ENCODE assay signal across 1 cellular context in the genomic region with DNA sequence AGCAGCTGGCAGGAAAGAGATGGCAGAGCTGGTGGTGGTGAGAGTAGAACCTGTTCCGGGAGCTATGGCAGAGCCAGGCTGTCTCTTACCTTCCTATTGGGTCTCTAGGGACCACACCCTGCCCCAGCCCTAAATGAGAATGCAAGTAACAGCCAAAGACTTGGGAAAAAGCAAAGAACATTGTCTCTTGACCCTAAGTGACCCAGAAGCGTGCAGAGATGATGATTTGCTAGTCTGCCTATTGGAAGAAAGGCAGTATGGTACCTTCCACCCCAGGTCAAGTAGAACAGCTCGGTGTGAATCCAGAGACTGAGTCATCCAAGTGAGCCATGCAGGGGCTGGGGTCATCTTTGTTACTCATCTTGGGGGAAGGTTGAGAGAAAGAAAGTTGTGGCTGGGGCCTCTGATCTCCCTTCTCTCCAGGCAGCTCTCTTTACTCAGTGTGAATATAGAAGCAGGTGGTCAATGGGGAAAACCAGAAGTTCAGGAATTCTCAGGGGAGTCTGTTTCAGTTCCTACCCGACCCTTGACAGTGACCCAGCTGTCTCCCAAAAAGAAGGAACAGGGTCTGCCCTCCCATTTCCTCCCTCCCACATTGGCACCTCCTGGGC.
TF ChIP-seq lines count a peak whose summit lies in the region.

No MANE protein-coding gene starts in this region.

TF ChIP-seq in K562, 482 proteins besides CTCF, POLR2A, EP300 and RAD21:
- TF ChIP-seq, protein P1, sequence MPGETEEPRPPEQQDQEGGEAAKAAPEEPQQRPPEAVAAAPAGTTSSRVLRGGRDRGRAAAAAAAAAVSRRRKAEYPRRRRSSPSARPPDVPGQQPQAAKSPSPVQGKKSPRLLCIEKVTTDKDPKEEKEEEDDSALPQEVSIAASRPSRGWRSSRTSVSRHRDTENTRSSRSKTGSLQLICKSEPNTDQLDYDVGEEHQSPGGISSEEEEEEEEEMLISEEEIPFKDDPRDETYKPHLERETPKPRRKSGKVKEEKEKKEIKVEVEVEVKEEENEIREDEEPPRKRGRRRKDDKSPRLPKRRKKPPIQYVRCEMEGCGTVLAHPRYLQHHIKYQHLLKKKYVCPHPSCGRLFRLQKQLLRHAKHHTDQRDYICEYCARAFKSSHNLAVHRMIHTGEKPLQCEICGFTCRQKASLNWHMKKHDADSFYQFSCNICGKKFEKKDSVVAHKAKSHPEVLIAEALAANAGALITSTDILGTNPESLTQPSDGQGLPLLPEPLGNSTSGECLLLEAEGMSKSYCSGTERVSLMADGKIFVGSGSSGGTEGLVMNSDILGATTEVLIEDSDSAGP (CRISPR knock-in tag; IDR thresholded peaks at IDR 0.05), result no peak
- TF ChIP-seq, protein P2, sequence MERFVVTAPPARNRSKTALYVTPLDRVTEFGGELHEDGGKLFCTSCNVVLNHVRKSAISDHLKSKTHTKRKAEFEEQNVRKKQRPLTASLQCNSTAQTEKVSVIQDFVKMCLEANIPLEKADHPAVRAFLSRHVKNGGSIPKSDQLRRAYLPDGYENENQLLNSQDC (CRISPR knock-in tag; IDR thresholded peaks at IDR 0.05), result no peak
- TF ChIP-seq HNRNPUL1 (IDR thresholded peaks at IDR 0.05; ENCODE audit: low read length) (no peak), ATF3 (IDR thresholded peaks at IDR 0.05) (peak; percentile 73), ATF3 (CRISPR knock-in tag; conservative IDR thresholded peaks at IDR 0.05) (no peak), ZNF217 (CRISPR knock-in tag; IDR thresholded peaks at IDR 0.05) (no peak), GTF2B (IDR thresholded peaks at IDR 0.05; ENCODE audit: extremely low read depth, insufficient read length) (no peak), E2F6 (IDR thresholded peaks at IDR 0.05; ENCODE audit: borderline replicate concordance in 1 of 2, extremely low read depth in 1 of 2, insufficient read depth in 1 of 2, insufficient read length in 1 of 2, low read depth in 1 of 2, low read length in 1 of 2, poor library complexity in 1 of 2, severe bottlenecking in 1 of 2) (no peak), ETV1 (tag; conservative IDR thresholded peaks at IDR 0.05; ENCODE audit: low read depth) (no peak), NR2C1 (IDR thresholded peaks at IDR 0.05) (no peak), NR2C1 (tag; IDR thresholded peaks at IDR 0.05) (no peak), ZNF354B (CRISPR knock-in tag; IDR thresholded peaks at IDR 0.05) (no peak), ZNF232 (CRISPR knock-in tag; IDR thresholded peaks at IDR 0.05) (no peak), ZNF444 (CRISPR knock-in tag; IDR thresholded peaks at IDR 0.05) (no peak), IFI16 (CRISPR knock-in tag; IDR thresholded peaks at IDR 0.05) (no peak), JUND (IDR thresholded peaks at IDR 0.05; ENCODE audit: borderline replicate concordance, low read depth, low read length) (no peak), JUND (tag; IDR thresholded peaks at IDR 0.05; ENCODE audit: borderline replicate concordance, low read depth, low read length) (0 out of 3 replicates have a peak, but pooled peaks have one; percentile 12), ZNF764 (CRISPR knock-in tag; IDR thresholded peaks at IDR 0.05; ENCODE audit: low read depth) (no peak), MEF2D (tag; conservative IDR thresholded peaks at IDR 0.05; ENCODE audit: low read depth) (no peak), ZFPM2 (CRISPR knock-in tag; IDR thresholded peaks at IDR 0.05) (no peak), KDM1A (IDR thresholded peaks at IDR 0.05) (0 out of 4 replicates have a peak, but pooled peaks of 1 of the 2 experiments have one; percentile 30), FOSL1 (tag; conservative IDR thresholded peaks at IDR 0.05) (peak; percentile 54), YY1 (IDR thresholded peaks at IDR 0.05; ENCODE audit: borderline replicate concordance in 1 of 3, control insufficient read depth in 1 of 3, extremely low read depth in 1 of 3, insufficient read depth in 3 of 3, insufficient read length in 1 of 3, insufficient replicate concordance in 2 of 3, low read depth in 1 of 3, low read length in 2 of 3) (no peak), RBBP5 (IDR thresholded peaks at IDR 0.05; ENCODE audit: borderline replicate concordance, insufficient read depth, low read length, poor library complexity, severe bottlenecking) (no peak), BRF1 (IDR thresholded peaks at IDR 0.05; ENCODE audit: borderline replicate concordance, extremely low read depth, insufficient read length) (no peak), RHOXF2B (CRISPR knock-in tag; conservative IDR thresholded peaks at IDR 0.05) (no peak), CBFA2T3 (IDR thresholded peaks at IDR 0.05) (no peak)
- TF ChIP-seq, protein P3, sequence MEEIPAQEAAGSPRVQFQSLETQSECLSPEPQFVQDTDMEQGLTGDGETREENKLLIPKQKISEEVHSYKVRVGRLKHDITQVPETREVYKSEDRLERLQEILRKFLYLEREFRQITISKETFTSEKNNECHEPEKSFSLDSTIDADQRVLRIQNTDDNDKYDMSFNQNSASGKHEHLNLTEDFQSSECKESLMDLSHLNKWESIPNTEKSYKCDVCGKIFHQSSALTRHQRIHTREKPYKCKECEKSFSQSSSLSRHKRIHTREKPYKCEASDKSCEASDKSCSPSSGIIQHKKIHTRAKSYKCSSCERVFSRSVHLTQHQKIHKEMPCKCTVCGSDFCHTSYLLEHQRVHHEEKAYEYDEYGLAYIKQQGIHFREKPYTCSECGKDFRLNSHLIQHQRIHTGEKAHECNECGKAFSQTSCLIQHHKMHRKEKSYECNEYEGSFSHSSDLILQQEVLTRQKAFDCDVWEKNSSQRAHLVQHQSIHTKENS (CRISPR knock-in tag; IDR thresholded peaks at IDR 0.05), result no peak
- TF ChIP-seq, protein P4, sequence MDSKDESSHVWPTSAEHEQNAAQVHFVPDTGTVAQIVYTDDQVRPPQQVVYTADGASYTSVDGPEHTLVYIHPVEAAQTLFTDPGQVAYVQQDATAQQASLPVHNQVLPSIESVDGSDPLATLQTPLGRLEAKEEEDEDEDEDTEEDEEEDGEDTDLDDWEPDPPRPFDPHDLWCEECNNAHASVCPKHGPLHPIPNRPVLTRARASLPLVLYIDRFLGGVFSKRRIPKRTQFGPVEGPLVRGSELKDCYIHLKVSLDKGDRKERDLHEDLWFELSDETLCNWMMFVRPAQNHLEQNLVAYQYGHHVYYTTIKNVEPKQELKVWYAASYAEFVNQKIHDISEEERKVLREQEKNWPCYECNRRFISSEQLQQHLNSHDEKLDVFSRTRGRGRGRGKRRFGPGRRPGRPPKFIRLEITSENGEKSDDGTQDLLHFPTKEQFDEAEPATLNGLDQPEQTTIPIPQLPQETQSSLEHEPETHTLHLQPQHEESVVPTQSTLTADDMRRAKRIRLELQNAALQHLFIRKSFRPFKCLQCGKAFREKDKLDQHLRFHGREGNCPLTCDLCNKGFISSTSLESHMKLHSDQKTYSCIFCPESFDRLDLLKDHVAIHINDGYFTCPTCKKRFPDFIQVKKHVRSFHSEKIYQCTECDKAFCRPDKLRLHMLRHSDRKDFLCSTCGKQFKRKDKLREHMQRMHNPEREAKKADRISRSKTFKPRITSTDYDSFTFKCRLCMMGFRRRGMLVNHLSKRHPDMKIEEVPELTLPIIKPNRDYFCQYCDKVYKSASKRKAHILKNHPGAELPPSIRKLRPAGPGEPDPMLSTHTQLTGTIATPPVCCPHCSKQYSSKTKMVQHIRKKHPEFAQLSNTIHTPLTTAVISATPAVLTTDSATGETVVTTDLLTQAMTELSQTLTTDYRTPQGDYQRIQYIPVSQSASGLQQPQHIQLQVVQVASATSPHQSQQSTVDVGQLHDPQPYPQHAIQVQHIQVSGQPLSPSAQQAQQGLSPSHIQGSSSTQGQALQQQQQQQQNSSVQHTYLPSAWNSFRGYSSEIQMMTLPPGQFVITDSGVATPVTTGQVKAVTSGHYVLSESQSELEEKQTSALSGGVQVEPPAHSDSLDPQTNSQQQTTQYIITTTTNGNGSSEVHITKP (IDR thresholded peaks at IDR 0.05; ENCODE audit: partially characterized antibody), result peak; percentile 64
